In genomic region chr2:160373263-160374019, GRCh38 we compare ENCODE assay signal across 12 cellular contexts.
A peak's percentile ranks its signal among the peaks of the same experiment; 100 is the strongest.
DNase-seq lines count a peak whose midpoint lies in the region; ATAC-seq and TF ChIP-seq lines count a peak whose summit lies in the region.
"Had no signal": no experiment of that assay in that cellular context is flagged by ENCODE, and none has a peak within 500 bp of the region (broad histone marks: within the 10 kb centered on the region; RNA-seq: fewer than 3 reads in every experiment).

No MANE protein-coding gene starts in this region.

- H3K4me3 Mint-ChIP-seq in chondrocyte (ENCODE audit: unreplicated experiment), result no peak overlapping the region
- peak overlapping the region in 9 of 10 donors; percentile 16 to 72 (median 48) for H3K4me3 Mint-ChIP-seq in naive thymus-derived CD4-positive, alpha-beta T cell
- H3K4me3 Mint-ChIP-seq: activated CD4-positive, alpha-beta T cell treated with anti-CD3 and anti-CD28 coated beads, Interleukin-2, amount 10 ng/mL, durations not matched to agents 7 days and 5 days had no signal

- CTCF ChIA-PET in naive thymus-derived CD4-positive, alpha-beta T cell (lab: Charles Lee), result interaction anchor here (0.5 to 1.0 kb wide), 2 partner anchors 14 to 22 kb away, joined by 3 to 5 read pairs; no protein-coding TSS in a partner anchor

- H3K4me1 Mint-ChIP-seq in chondrocyte (ENCODE audit: low read depth), result peaks cover 98% of the 10 kb centered on the region
- H3K4me1 Mint-ChIP-seq in naive thymus-derived CD4-positive, alpha-beta T cell, result peaks cover 64 to 100% (median 95%) of the 10 kb centered on the region in 7 donors

- no peak for TF ChIP-seq EP300 in upper lobe of left lung (IDR thresholded peaks at IDR 0.05)

- H3K27ac ChIP-seq in heart right ventricle (peak overlapping the region; percentile 39 to 88 (median 78)), upper lobe of left lung (peak overlapping the region; percentile 45 to 88 (median 64))
- no peak overlapping the region for H3K27ac ChIP-seq in naive thymus-derived CD4-positive, alpha-beta T cell (ENCODE audit: low read depth, low read length)

- no peaks in the 10 kb centered on the region for H3K9me3 Mint-ChIP-seq in chondrocyte (ENCODE audit: low read depth)
- no peaks in the 10 kb centered on the region for H3K9me3 Mint-ChIP-seq in naive thymus-derived CD4-positive, alpha-beta T cell
- H3K9me3 Mint-ChIP-seq: activated CD4-positive, alpha-beta T cell treated with anti-CD3 and anti-CD28 coated beads, Interleukin-2, amount 10 ng/mL, durations not matched to agents 7 days and 5 days had no signal

- no peaks in the 10 kb centered on the region for H3K27me3 Mint-ChIP-seq in chondrocyte (ENCODE audit: low read depth)
- no peaks in the 10 kb centered on the region for H3K27me3 Mint-ChIP-seq in naive thymus-derived CD4-positive, alpha-beta T cell
- H3K27me3 Mint-ChIP-seq: activated CD4-positive, alpha-beta T cell treated with anti-CD3 and anti-CD28 coated beads, Interleukin-2, amount 10 ng/mL, durations not matched to agents 7 days and 5 days had no signal

- no peaks in the 10 kb centered on the region for H3K9me3 ChIP-seq in heart right ventricle
- H3K9me3 ChIP-seq in naive thymus-derived CD4-positive, alpha-beta T cell (ENCODE audit: control insufficient read depth in 2 of 3, low read length in 3 of 3), result no peaks in the 10 kb centered on the region
- no peaks in the 10 kb centered on the region for H3K9me3 ChIP-seq in upper lobe of left lung

- POLR2A ChIA-PET in naive thymus-derived CD4-positive, alpha-beta T cell (lab: Charles Lee), result interaction anchor here (0.6 kb wide), 1 partner anchor 112 kb away, joined by 3 read pairs; no protein-coding TSS in a partner anchor

- 45 to 55% methylated on average over 2 of the region's 2 CpGs for WGBS in heart right ventricle, 2 donors
- 36 to 39% methylated on average over 2 of the region's 2 CpGs for WGBS in upper lobe of left lung, 2 donors

- H3K27me3 ChIP-seq in heart right ventricle (no peaks in the 10 kb centered on the region), upper lobe of left lung (no peaks in the 10 kb centered on the region)
- H3K27me3 ChIP-seq in naive thymus-derived CD4-positive, alpha-beta T cell (ENCODE audit: control insufficient read depth in 2 of 2, insufficient read depth in 2 of 2, low read length in 2 of 2), result no peaks in the 10 kb centered on the region

- DNase-seq in heart right ventricle, result no peak
- no peak for DNase-seq in cardiac septum (ENCODE audit: low spot score)
- DNase-seq in chondrocyte (ENCODE audit: low spot score), result no peak
- DNase-seq in naive thymus-derived CD4-positive, alpha-beta T cell, result no peak
- no peak for DNase-seq in upper lobe of left lung
- no peak for DNase-seq in A172 (ENCODE audit: low spot score)
- no peak for DNase-seq in cortex of kidney (lab: John Stamatoyannopoulos, UW)
- no peak for DNase-seq in AG08396 (ENCODE audit: low spot score)
- DNase-seq: activated CD4-positive, alpha-beta T cell treated with anti-CD3 and anti-CD28 coated beads, Interleukin-2, amount 10 ng/mL, durations not matched to agents 7 days and 5 days; amniotic stem cell; effector memory CD4-positive, alpha-beta T cell; NCI-H1436 treated with DMSO at 0.1 percent for 48 hours had no signal

- H3K4me3 ChIP-seq in heart right ventricle (peak overlapping the region in 1 of 10 donors; percentile 17), upper lobe of left lung (no peak overlapping the region)
- H3K4me3 ChIP-seq in naive thymus-derived CD4-positive, alpha-beta T cell (ENCODE audit: low read length), result no peak overlapping the region

- H3K36me3 ChIP-seq in heart right ventricle, result no peaks in the 10 kb centered on the region
- H3K36me3 ChIP-seq in naive thymus-derived CD4-positive, alpha-beta T cell (ENCODE audit: control insufficient read depth in 2 of 3, insufficient read depth in 3 of 3, low read length in 3 of 3), result no peaks in the 10 kb centered on the region
- H3K36me3 ChIP-seq in upper lobe of left lung, result no peaks in the 10 kb centered on the region

- ATAC-seq in heart right ventricle (peak in 4 of 8 donors; percentile 18 to 53 (median 35)), upper lobe of left lung (ENCODE audit: low FRiP score in 2 of 2) (no peak)
- no peak for ATAC-seq in naive thymus-derived CD4-positive, alpha-beta T cell

- no peak for TF ChIP-seq POLR2A in upper lobe of left lung (IDR thresholded peaks at IDR 0.05)

- TF ChIP-seq CTCF in heart right ventricle (IDR thresholded peaks at IDR 0.05), result no peak
- no peak for TF ChIP-seq CTCF in chondrocyte (IDR thresholded peaks at IDR 0.05)
- TF ChIP-seq CTCF in upper lobe of left lung (IDR thresholded peaks at IDR 0.05), result no peak

- H3K4me1 ChIP-seq in heart right ventricle (peaks cover 23 to 100% (median 98%) of the 10 kb centered on the region in 9 donors), upper lobe of left lung (peaks cover 98 to 100% (median 100%) of the 10 kb centered on the region in 4 donors)
- peaks cover 40 to 63% of the 10 kb centered on the region in 2 donors for H3K4me1 ChIP-seq in naive thymus-derived CD4-positive, alpha-beta T cell (ENCODE audit: control insufficient read depth in 2 of 2, insufficient read depth in 2 of 2, low read length in 2 of 2)

- H3K27ac Mint-ChIP-seq in chondrocyte (ENCODE audit: unreplicated experiment), result peak overlapping the region; percentile 94
- peak overlapping the region in 7 of 9 donors; percentile 21 to 81 (median 43) for H3K27ac Mint-ChIP-seq in naive thymus-derived CD4-positive, alpha-beta T cell

- intact Hi-C loops in heart right ventricle (cut with DNase I) (loop anchor here in 4 of 10 donors (2.0 to 5.0 kb wide), 4 partner anchors 25 to 41 kb away; no protein-coding TSS in a partner anchor), cardiac septum (cut with DNase I) (loop anchor here (5.0 kb wide), 3 partner anchors 34 to 81 kb away; no protein-coding TSS in a partner anchor)
- intact Hi-C loops in naive thymus-derived CD4-positive, alpha-beta T cell (cut with micrococcal nuclease), result no loop called here

- H3K36me3 Mint-ChIP-seq in chondrocyte (ENCODE audit: low read depth), result no peaks in the 10 kb centered on the region
- H3K36me3 Mint-ChIP-seq in naive thymus-derived CD4-positive, alpha-beta T cell, result peaks cover 0 to 9% (median 3%) of the 10 kb centered on the region in 5 donors
